In the genomic region with DNA sequence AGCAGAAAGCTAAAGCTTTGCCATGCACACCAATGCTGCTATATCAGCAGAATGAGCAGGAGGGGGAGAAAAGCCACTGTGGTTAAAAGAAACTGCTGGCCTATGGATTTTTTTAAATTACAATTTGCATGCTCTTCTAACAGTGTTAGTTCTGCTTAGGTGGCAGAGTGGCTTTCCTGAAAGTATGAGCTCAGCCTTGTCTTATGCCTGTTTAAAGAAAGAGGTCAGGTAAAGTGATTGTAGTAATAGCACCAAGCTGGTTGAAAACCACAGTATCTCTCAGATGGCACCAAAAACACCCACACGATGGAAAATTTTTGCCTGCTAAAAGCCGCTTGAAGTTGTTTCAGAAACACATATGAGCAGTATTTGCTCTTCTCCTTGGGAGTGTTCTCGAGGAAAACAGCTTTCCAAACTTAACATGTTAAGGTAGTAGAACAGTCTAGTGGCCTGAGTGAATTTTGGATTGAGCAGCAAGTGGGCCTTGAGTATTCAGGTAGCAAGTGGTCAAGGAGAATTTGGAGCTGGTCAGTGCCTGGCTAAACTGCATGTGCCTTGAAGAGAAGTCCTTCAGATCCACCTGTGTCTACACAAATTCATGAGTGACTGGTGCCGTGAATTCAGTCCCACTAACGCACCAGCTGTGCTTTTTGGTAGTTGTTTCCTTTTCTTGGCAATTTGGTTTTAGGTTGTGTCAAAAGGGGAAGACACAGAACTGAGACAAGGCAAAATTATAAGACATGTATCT, we compare ENCODE assay signal across 8 cellular contexts. TPM values are rescaled to one million over a fixed set of nuclear protein-coding genes. Genes with fewer than 3 reads are reported as not detected.
DNase-seq lines count a peak whose midpoint lies in the region; ATAC-seq and TF ChIP-seq lines count a peak whose summit lies in the region.

No MANE protein-coding gene starts in this region.

- DNase-seq in activated CD4-positive, alpha-beta T cell treated with anti-CD3 and anti-CD28 coated beads, Interleukin-2, amount 10 ng/mL, durations not matched to agents 24 days and 14 days = peak; percentile 86
- DNase-seq in NCI-H446 (lab: John Stamatoyannopoulos, UW) (no peak), mesenteric fat pad (ENCODE audit: low spot score) (no peak), pons (ENCODE audit: low spot score) (no peak), tibial artery (no peak)

- H3K27me3 Mint-ChIP-seq in activated CD4-positive, alpha-beta T cell treated with anti-CD3 and anti-CD28 coated beads, Interleukin-2, amount 10 ng/mL, durations not matched to agents 24 days and 14 days = no peaks in the 10 kb centered on the region

- H3K9me3 ChIP-seq in neutrophil (no peaks in the 10 kb centered on the region), tibial artery (no peaks in the 10 kb centered on the region)

- peak; percentile 95 for ATAC-seq in GM19351 (IDR thresholded peaks at IDR 0.05; ENCODE audit: unreplicated experiment)
- ATAC-seq in HG03039 (IDR thresholded peaks at IDR 0.05; ENCODE audit: unreplicated experiment) = peak; percentile 83

- intact Hi-C loops in activated CD4-positive, alpha-beta T cell treated with anti-CD3 and anti-CD28 coated beads, Interleukin-2, amount 10 ng/mL, durations not matched to agents 24 days and 14 days (cut with micrococcal nuclease) = loop anchor here (1.0 to 10.0 kb wide), 7 partner anchors 8 to 532 kb away; partner anchors contain the start of genes NDUFV2, PPP4R1 and RALBP1
- intact Hi-C loops in tibial artery (cut with DNase I; ENCODE audit: low total_unique reads) = no loop called here

- H3K27ac ChIP-seq in neutrophil (peak overlapping the region; percentile 24), tibial artery (no peak overlapping the region)

- TF ChIP-seq CTCF in neutrophil (IDR thresholded peaks at IDR 0.05) = no peak
- TF ChIP-seq CTCF in tibial artery (IDR thresholded peaks at IDR 0.05) = no peak

- H3K9me3 Mint-ChIP-seq in activated CD4-positive, alpha-beta T cell treated with anti-CD3 and anti-CD28 coated beads, Interleukin-2, amount 10 ng/mL, durations not matched to agents 24 days and 14 days = no peaks in the 10 kb centered on the region

- peaks cover 40% of the 10 kb centered on the region for H3K4me1 Mint-ChIP-seq in activated CD4-positive, alpha-beta T cell treated with anti-CD3 and anti-CD28 coated beads, Interleukin-2, amount 10 ng/mL, durations not matched to agents 24 days and 14 days

- peak overlapping the region; percentile 73 for H3K4me3 Mint-ChIP-seq in activated CD4-positive, alpha-beta T cell treated with anti-CD3 and anti-CD28 coated beads, Interleukin-2, amount 10 ng/mL, durations not matched to agents 24 days and 14 days

- peaks cover 12% of the 10 kb centered on the region for H3K36me3 Mint-ChIP-seq in activated CD4-positive, alpha-beta T cell treated with anti-CD3 and anti-CD28 coated beads, Interleukin-2, amount 10 ng/mL, durations not matched to agents 24 days and 14 days (ENCODE audit: low read depth)

- H3K4me1 ChIP-seq in neutrophil (ENCODE audit: control insufficient read depth in 1 of 2, insufficient read depth in 1 of 2, low read depth in 1 of 2, low read length in 1 of 2) = peaks cover 18% of the 10 kb centered on the region in 2 experiments
- no peaks in the 10 kb centered on the region for H3K4me1 ChIP-seq in tibial artery

- peak overlapping the region; percentile 97 for H3K27ac Mint-ChIP-seq in activated CD4-positive, alpha-beta T cell treated with anti-CD3 and anti-CD28 coated beads, Interleukin-2, amount 10 ng/mL, durations not matched to agents 24 days and 14 days

- no peaks in the 10 kb centered on the region for H3K27me3 ChIP-seq in neutrophil
- H3K27me3 ChIP-seq in tibial artery = no peaks in the 10 kb centered on the region

- no peak overlapping the region for H3K4me3 ChIP-seq in neutrophil (ENCODE audit: low read depth in 1 of 2, low read length in 1 of 2)
- no peak overlapping the region for H3K4me3 ChIP-seq in tibial artery

- H3K36me3 ChIP-seq in neutrophil = no peaks in the 10 kb centered on the region
- H3K36me3 ChIP-seq in tibial artery = no peaks in the 10 kb centered on the region

RNA-seq across cellular contexts. Expression of gene NDUFV2, which starts 19.6 kb away (rescaled TPM):
- 357 and 360 TPM in 2 replicates for total RNA-seq in activated CD4-positive, alpha-beta T cell treated with anti-CD3 and anti-CD28 coated beads, Interleukin-2, amount 10 ng/mL, durations not matched to agents 24 days and 14 days
- total RNA-seq in mesenteric fat pad = 138 TPM

RNA-seq across cellular contexts. Expression of gene ANKRD12, which starts 53.6 kb away (rescaled TPM):
- total RNA-seq in activated CD4-positive, alpha-beta T cell treated with anti-CD3 and anti-CD28 coated beads, Interleukin-2, amount 10 ng/mL, durations not matched to agents 24 days and 14 days = 60.8 TPM in 2 replicates
- total RNA-seq in mesenteric fat pad = 65.8 TPM
